Comparison of ENCODE assay signal across 20 cellular contexts in the genomic region with DNA sequence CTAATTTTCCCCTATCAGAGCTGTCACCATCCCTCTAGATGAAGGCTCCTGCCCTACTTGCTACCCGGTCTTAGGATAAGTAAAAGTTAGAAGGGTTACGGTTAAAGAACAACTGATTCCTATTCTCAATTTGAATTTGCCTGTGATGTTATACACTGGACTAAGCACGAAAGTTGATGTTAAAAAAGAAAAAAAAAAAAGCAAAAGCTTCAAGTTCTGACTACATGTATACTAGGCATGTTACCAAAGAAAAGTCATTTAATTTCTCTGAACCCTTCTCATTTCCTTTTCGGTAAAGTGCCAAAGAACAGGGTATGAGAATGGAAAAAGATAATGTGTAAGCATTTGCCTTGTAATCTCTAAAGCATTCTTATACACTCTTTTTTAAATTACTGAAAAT. TPM values are rescaled to one million over a fixed set of nuclear protein-coding genes. Genes with fewer than 3 reads are reported as not detected.
A peak's percentile ranks its signal among the peaks of the same experiment; 100 is the strongest.
DNase-seq lines count a peak whose midpoint lies in the region; TF ChIP-seq lines count a peak whose summit lies in the region.
"Had no signal": no experiment of that assay in that cellular context is flagged by ENCODE, and none has a peak within 500 bp of the region (broad histone marks: within the 10 kb centered on the region; RNA-seq: fewer than 3 reads in every experiment).

No MANE protein-coding gene starts in this region.

- H3K27ac Mint-ChIP-seq in activated CD4-positive, alpha-beta T cell treated with anti-CD3 and anti-CD28 coated beads, Interleukin-2, amount 10 ng/mL, durations not matched to agents 7 days and 5 days = peak overlapping the region; percentile 96
- peak overlapping the region; percentile 45 for H3K27ac Mint-ChIP-seq in activated naive CD8-positive, alpha-beta T cell treated with anti-CD3 and anti-CD28 coated beads for 36 hours
- H3K27ac Mint-ChIP-seq in nephron progenitor cell = no peak overlapping the region

- H3K4me1 Mint-ChIP-seq in activated CD4-positive, alpha-beta T cell treated with anti-CD3 and anti-CD28 coated beads, Interleukin-2, amount 10 ng/mL, durations not matched to agents 7 days and 5 days = peaks cover 56% of the 10 kb centered on the region
- H3K4me1 Mint-ChIP-seq in activated naive CD8-positive, alpha-beta T cell treated with anti-CD3 and anti-CD28 coated beads for 36 hours = peaks cover 31% of the 10 kb centered on the region
- peaks cover 24% of the 10 kb centered on the region for H3K4me1 Mint-ChIP-seq in nephron progenitor cell

- no peaks in the 10 kb centered on the region for H3K9me3 Mint-ChIP-seq in activated CD4-positive, alpha-beta T cell treated with anti-CD3 and anti-CD28 coated beads, Interleukin-2, amount 10 ng/mL, durations not matched to agents 7 days and 5 days
- H3K9me3 Mint-ChIP-seq in activated naive CD8-positive, alpha-beta T cell treated with anti-CD3 and anti-CD28 coated beads for 36 hours = no peaks in the 10 kb centered on the region
- no peaks in the 10 kb centered on the region for H3K9me3 Mint-ChIP-seq in nephron progenitor cell

- H3K4me1 ChIP-seq in KMS-11 (ENCODE audit: low read depth, poor library complexity, severe bottlenecking) (peaks cover 17% of the 10 kb centered on the region), transverse colon (peaks cover 0 to 16% (median 4%) of the 10 kb centered on the region in 4 donors)
- H3K4me1 ChIP-seq: prostate gland had no signal

- peaks cover 27% of the 10 kb centered on the region for H3K79me2 ChIP-seq in KMS-11 (ENCODE audit: insufficient read depth, low read depth)

- CTCF ChIA-PET in activated CD4-positive, alpha-beta T cell treated with anti-CD3 and anti-CD28 coated beads, Interleukin-2, amount 10 ng/mL, durations not matched to agents 7 days and 5 days (lab: Charles Lee) = interaction anchor here (0.7 kb wide), 1 partner anchor 480 kb away, joined by 3 read pairs; no protein-coding TSS in a partner anchor

- no peaks in the 10 kb centered on the region for H4K20me1 ChIP-seq in KMS-11 (ENCODE audit: insufficient read depth)

- H3K36me3 ChIP-seq in KMS-11 (ENCODE audit: insufficient read depth) (no peaks in the 10 kb centered on the region), transverse colon (peaks cover 0 to 6% (median 2%) of the 10 kb centered on the region in 4 donors)
- H3K36me3 ChIP-seq: prostate gland had no signal

- intact Hi-C loops in transverse colon (cut with DNase I; ENCODE audit: low total_unique reads) = loop anchor here (2.0 to 10.0 kb wide), 2 partner anchors 126 to 480 kb away; no protein-coding TSS in a partner anchor

- H3K4me3 ChIP-seq in KMS-11 (IDR thresholded peaks at IDR 0.05; ENCODE audit: insufficient read depth, low read depth, low read length) (no peak overlapping the region), transverse colon (no peak overlapping the region)
- H3K4me3 ChIP-seq: prostate gland had no signal

- H3K27me3 Mint-ChIP-seq in activated CD4-positive, alpha-beta T cell treated with anti-CD3 and anti-CD28 coated beads, Interleukin-2, amount 10 ng/mL, durations not matched to agents 7 days and 5 days = peaks cover 6% of the 10 kb centered on the region
- peaks cover 22% of the 10 kb centered on the region for H3K27me3 Mint-ChIP-seq in activated naive CD8-positive, alpha-beta T cell treated with anti-CD3 and anti-CD28 coated beads for 36 hours
- H3K27me3 Mint-ChIP-seq in nephron progenitor cell (ENCODE audit: low read depth, poor library complexity) = peaks cover 18% of the 10 kb centered on the region

- peak overlapping the region; percentile 93 for H3K4me2 ChIP-seq in KMS-11

- no peak for DNase-seq in activated CD4-positive, alpha-beta T cell treated with anti-CD3 and anti-CD28 coated beads, Interleukin-2, amount 10 ng/mL, durations not matched to agents 7 days and 5 days
- DNase-seq in activated CD4-positive, alpha-beta T cell treated with anti-CD3 and anti-CD28 coated beads, Interleukin-2, amount 50 U/mL, for 4 hours = no peak
- DNase-seq in activated naive CD8-positive, alpha-beta T cell treated with anti-CD3 and anti-CD28 coated beads for 36 hours = no peak
- DNase-seq in nephron progenitor cell (no peak), 8988T (no peak), DMS114 treated with DMSO at 0.1 percent for 48 hours (lab: John Stamatoyannopoulos, UW; ENCODE audit: unreplicated experiment) (no peak), transverse colon (no peak)
- DNase-seq: amniotic stem cell; C1 segment of cervical spinal cord; DMS79 treated with DMSO at 0.1 percent for 48 hours; foreskin melanocyte; KG1; left ventricle myocardium inferior; NCI-H1105; NCI-H2171 treated with DMSO at 0.1 percent for 48 hours; NCI-H82; spleen; stimulated activated naive CD4-positive, alpha-beta T cell treated with Interleukin-2 at 50 U/mL for 16 hours had no signal

- H3K4me3 Mint-ChIP-seq in activated CD4-positive, alpha-beta T cell treated with anti-CD3 and anti-CD28 coated beads, Interleukin-2, amount 10 ng/mL, durations not matched to agents 7 days and 5 days = peak overlapping the region; percentile 86
- H3K4me3 Mint-ChIP-seq in activated naive CD8-positive, alpha-beta T cell treated with anti-CD3 and anti-CD28 coated beads for 36 hours = peak overlapping the region; percentile 34
- H3K4me3 Mint-ChIP-seq in nephron progenitor cell = peak overlapping the region; percentile 96

- TF ChIP-seq POLR2A in transverse colon (IDR thresholded peaks at IDR 0.05) = no peak

- TF ChIP-seq CTCF in KMS-11 (conservative IDR thresholded peaks at IDR 0.05; ENCODE audit: low read depth, low read length) (no peak), nephron progenitor cell (IDR thresholded peaks at IDR 0.05) (no peak), transverse colon (IDR thresholded peaks at IDR 0.05) (no peak)

- in situ Hi-C loops in transverse colon (cut with MboI; ENCODE audit: low pct_ligation_motif_present in 1 of 4, low pct_unique_long_range_greater_than_20kb in 1 of 4, low sequenced_read_pairs in 3 of 4) = loop anchor here (5.0 to 25.0 kb wide), 7 partner anchors 38 to 713 kb away; no protein-coding TSS in a partner anchor

- H3K9me3 ChIP-seq in transverse colon = no peaks in the 10 kb centered on the region
- H3K9me3 ChIP-seq: left ventricle myocardium inferior, prostate gland, spleen had no signal

- peak overlapping the region; percentile 82; the same call in 1 of the 2 replicates for H3K9ac ChIP-seq in KMS-11

- no peak for TF ChIP-seq EP300 in transverse colon (IDR thresholded peaks at IDR 0.05; ENCODE audit: low read depth)

- WGBS in transverse colon (ENCODE audit: low coverage in 1 of 2), 2 donors = 78 to 87% methylated on average over 4 of the region's 4 CpGs

- H3K27me3 ChIP-seq in KMS-11 (ENCODE audit: insufficient read depth, low read depth) = no peaks in the 10 kb centered on the region
- H3K27me3 ChIP-seq in transverse colon = peaks cover 6% of the 10 kb centered on the region

- H2AFZ ChIP-seq in KMS-11 (ENCODE audit: low read depth) = peak overlapping the region; percentile 97

- H3K27ac ChIP-seq in KMS-11 (peak overlapping the region; percentile 97), transverse colon (no peak overlapping the region)
- H3K27ac ChIP-seq: left ventricle myocardium inferior, prostate gland had no signal

- POLR2A ChIA-PET in activated CD4-positive, alpha-beta T cell treated with anti-CD3 and anti-CD28 coated beads, Interleukin-2, amount 10 ng/mL, durations not matched to agents 7 days and 5 days (lab: Charles Lee) = no interaction called here

- peaks cover 22% of the 10 kb centered on the region for H3K36me3 Mint-ChIP-seq in activated CD4-positive, alpha-beta T cell treated with anti-CD3 and anti-CD28 coated beads, Interleukin-2, amount 10 ng/mL, durations not matched to agents 7 days and 5 days (ENCODE audit: low read depth)
- peaks cover 27% of the 10 kb centered on the region for H3K36me3 Mint-ChIP-seq in activated naive CD8-positive, alpha-beta T cell treated with anti-CD3 and anti-CD28 coated beads for 36 hours
- peaks cover 15% of the 10 kb centered on the region for H3K36me3 Mint-ChIP-seq in nephron progenitor cell (ENCODE audit: low read depth)

RNA-seq across cellular contexts. Expression of gene PPID, which starts 1.5 kb away (rescaled TPM):
- total RNA-seq in activated CD4-positive, alpha-beta T cell treated with anti-CD3 and anti-CD28 coated beads, Interleukin-2, amount 10 ng/mL, durations not matched to agents 7 days and 5 days = 10 to 100 TPM; 35.5 to 41.3 TPM
- total RNA-seq in activated naive CD8-positive, alpha-beta T cell treated with anti-CD3 and anti-CD28 coated beads for 36 hours = 10 to 100 TPM; 70.8 to 78.2 TPM
- 10 to 100 TPM in 2 of 4 donors, 1 to 10 TPM in 2; 7.9 to 21.8 (median 12.8) TPM for total RNA-seq in transverse colon

RNA-seq across cellular contexts. Expression of gene FNIP2, which starts 44.2 kb away (rescaled TPM):
- 10 to 100 TPM; 16.0 to 16.4 TPM for total RNA-seq in activated CD4-positive, alpha-beta T cell treated with anti-CD3 and anti-CD28 coated beads, Interleukin-2, amount 10 ng/mL, durations not matched to agents 7 days and 5 days
- 10 to 100 TPM; 10.9 to 11.5 TPM for total RNA-seq in activated naive CD8-positive, alpha-beta T cell treated with anti-CD3 and anti-CD28 coated beads for 36 hours
- total RNA-seq in transverse colon = 100 to 1,000 TPM in 1 of 4 donors, 10 to 100 TPM in 3; 47.2 to 105 (median 64.0) TPM

RNA-seq across cellular contexts. Expression of gene ETFDH, which starts 52.6 kb away (rescaled TPM):
- 10 to 100 TPM; 18.9 to 27.1 TPM for total RNA-seq in activated CD4-positive, alpha-beta T cell treated with anti-CD3 and anti-CD28 coated beads, Interleukin-2, amount 10 ng/mL, durations not matched to agents 7 days and 5 days
- 10 to 100 TPM; 28.5 to 29.0 TPM for total RNA-seq in activated naive CD8-positive, alpha-beta T cell treated with anti-CD3 and anti-CD28 coated beads for 36 hours
- total RNA-seq in transverse colon = 100 to 1,000 TPM in 2 of 4 donors, 10 to 100 TPM in 2; 19.5 to 144 (median 88.5) TPM

RNA-seq across cellular contexts. Expression of gene C4orf46, which starts 53.0 kb away (rescaled TPM):
- 10 to 100 TPM; 15.5 to 18.1 TPM for total RNA-seq in activated CD4-positive, alpha-beta T cell treated with anti-CD3 and anti-CD28 coated beads, Interleukin-2, amount 10 ng/mL, durations not matched to agents 7 days and 5 days
- total RNA-seq in activated naive CD8-positive, alpha-beta T cell treated with anti-CD3 and anti-CD28 coated beads for 36 hours = 10 to 100 TPM; 18.9 to 20.9 TPM
- 1 to 10 TPM in 3 of 4 donors, under 1 TPM in 1; 0.40 to 6.0 (median 2.7) TPM for total RNA-seq in transverse colon

Comparison
In these comparisons a context has a peak if more than half of its experiments do, and no peak if none do; other contexts are left out.
1. H3K4me3 Mint-ChIP-seq: peak in every context shown above with its lines; median percentile 96 in nephron progenitor cell; 86 in activated CD4-positive, alpha-beta T cell treated with anti-CD3 and anti-CD28 coated beads, Interleukin-2, amount 10 ng/mL, durations not matched to agents 7 days and 5 days; 34 in activated naive CD8-positive, alpha-beta T cell treated with anti-CD3 and anti-CD28 coated beads for 36 hours.